In the genomic region with DNA sequence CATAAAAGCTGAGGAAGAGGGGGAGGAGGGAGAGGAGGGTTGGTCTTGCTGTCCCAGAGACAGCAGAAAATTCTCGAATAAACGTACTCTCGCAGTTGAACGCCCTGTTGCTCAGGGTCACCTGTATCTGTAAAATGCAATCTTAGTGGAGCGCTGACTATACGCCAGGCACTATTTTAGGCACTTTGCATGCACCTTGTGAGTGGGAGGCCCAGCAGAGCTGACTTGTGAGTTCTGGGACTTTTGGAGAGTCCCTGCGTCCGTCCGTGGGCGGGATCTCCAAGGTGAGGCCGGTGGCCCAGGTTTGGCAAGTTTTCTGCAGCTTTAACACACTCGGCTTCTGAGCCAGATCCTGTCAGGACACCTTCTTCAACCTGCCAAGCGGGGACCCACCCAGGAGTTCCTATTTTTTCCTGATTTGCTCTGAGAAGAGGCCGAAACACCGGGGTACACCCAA, we compare ENCODE assay signal across 8 cellular contexts. TPM values are rescaled to one million over a fixed set of nuclear protein-coding genes. Genes with fewer than 3 reads are reported as not detected.
DNase-seq lines count a peak whose midpoint lies in the region; ATAC-seq and TF ChIP-seq lines count a peak whose summit lies in the region.

No MANE protein-coding gene starts in this region.

- peaks cover 32 to 37% of the 10 kb centered on the region in 2 experiments; a peak in 3 of 4 replicates for H3K4me1 ChIP-seq in SK-N-SH (ENCODE audit: control insufficient read depth in 1 of 2, insufficient read depth in 2 of 2, low read depth in 1 of 2, low read length in 1 of 2)

- H3K4me3 Mint-ChIP-seq in activated naive CD8-positive, alpha-beta T cell treated with anti-CD3 and anti-CD28 coated beads for 36 hours, result peak overlapping the region; percentile 73

- H3K27me3 ChIP-seq in SK-N-SH (ENCODE audit: insufficient read depth) (no peaks in the 10 kb centered on the region), layer of hippocampus (ENCODE audit: control insufficient read depth, insufficient read depth, low read length) (no peaks in the 10 kb centered on the region)

- no peaks in the 10 kb centered on the region for H3K36me3 ChIP-seq in SK-N-SH (replicated peaks in 1 of 2; ENCODE audit: control insufficient read depth in 1 of 2, insufficient read depth in 2 of 2, low read length in 1 of 2)

- no peaks in the 10 kb centered on the region for H3K9me2 ChIP-seq in SK-N-SH

- peak overlapping the region; percentile 85 for H3K9ac ChIP-seq in SK-N-SH

- peak overlapping the region; percentile 63 for H3K27ac Mint-ChIP-seq in activated naive CD8-positive, alpha-beta T cell treated with anti-CD3 and anti-CD28 coated beads for 36 hours

- DNase-seq in SK-N-SH (no peak), HT-29 (ENCODE audit: low spot score) (peak; percentile 82), OCI-M2 (lab: John Stamatoyannopoulos, UW; ENCODE audit: unreplicated experiment) (no peak), GM03348 (ENCODE audit: low spot score) (no peak)
- peak; percentile 61 for DNase-seq in activated naive CD8-positive, alpha-beta T cell treated with anti-CD3 and anti-CD28 coated beads for 36 hours
- DNase-seq in stimulated activated CD4-positive, alpha-beta T cell treated with anti-CD3 and anti-CD28 coated beads, TNF-alpha, amount 100 ng/mL, for 4 hours (ENCODE audit: low read depth in 3 of 3), result peak; percentile 23 to 42 (median 25)

- H3K27ac ChIP-seq in SK-N-SH (ENCODE audit: low read depth in 2 of 2, low read length in 1 of 2), result peak overlapping the region; percentile 60 to 75; a peak in 3 of 4 replicates
- H3K27ac ChIP-seq in layer of hippocampus (ENCODE audit: low read depth, low read length), result peak overlapping the region; percentile 73

- POLR2A ChIA-PET in SK-N-SH (lab: Yijun Ruan, JAX), result interaction anchor here (1.1 to 2.0 kb wide), 3 partner anchors 8 to 82 kb away, joined by 4 to 10 read pairs (median 5); partner anchors contain the start of gene CD9

- peak overlapping the region; percentile 85 for H3K4me2 ChIP-seq in SK-N-SH

- 94% methylated on average over 10 of the region's 15 CpGs for WGBS in SK-N-SH (ENCODE audit: low lambda C conversion rate)

- H3F3A ChIP-seq in SK-N-SH (replicated peaks; ENCODE audit: insufficient read depth), result peaks cover 21% of the 10 kb centered on the region

- H3K4me1 Mint-ChIP-seq in activated naive CD8-positive, alpha-beta T cell treated with anti-CD3 and anti-CD28 coated beads for 36 hours, result peaks cover 7% of the 10 kb centered on the region

- no peak for TF ChIP-seq RAD21 in SK-N-SH (IDR thresholded peaks at IDR 0.05; ENCODE audit: low read length)

- peaks cover 52% of the 10 kb centered on the region for H3K27me3 Mint-ChIP-seq in activated naive CD8-positive, alpha-beta T cell treated with anti-CD3 and anti-CD28 coated beads for 36 hours

- no peaks in the 10 kb centered on the region for H3K36me3 Mint-ChIP-seq in activated naive CD8-positive, alpha-beta T cell treated with anti-CD3 and anti-CD28 coated beads for 36 hours

- no peaks in the 10 kb centered on the region for H4K20me1 ChIP-seq in SK-N-SH (ENCODE audit: insufficient read depth)

- no peaks in the 10 kb centered on the region for H3K79me2 ChIP-seq in SK-N-SH (ENCODE audit: insufficient read depth)

- TF ChIP-seq EP300 in SK-N-SH (IDR thresholded peaks at IDR 0.05; ENCODE audit: borderline replicate concordance in 1 of 2, low read depth in 1 of 2, low read length in 1 of 2), result no peak

- H3K9me3 Mint-ChIP-seq in activated naive CD8-positive, alpha-beta T cell treated with anti-CD3 and anti-CD28 coated beads for 36 hours, result no peaks in the 10 kb centered on the region

- peak overlapping the region; percentile 54 to 59 for H3K4me3 ChIP-seq in SK-N-SH (ENCODE audit: low read depth in 2 of 2, low read length in 1 of 2)

- CTCF ChIA-PET in SK-N-SH (lab: Yijun Ruan, JAX), result interaction anchor here (0.6 to 8.8 kb wide), 32 partner anchors 10 to 314 kb away, joined by 3 to 299 read pairs (median 9); partner anchors contain the start of gene CD9

- ATAC-seq in SK-N-SH treated with all-trans-retinoic acid at 6 μM for 48 hours, result no peak

- peak overlapping the region; percentile 85 for H2AFZ ChIP-seq in SK-N-SH (ENCODE audit: low read depth)

- H3K9me3 ChIP-seq in SK-N-SH, result no peaks in the 10 kb centered on the region

- TF ChIP-seq CTCF in SK-N-SH (IDR thresholded peaks at IDR 0.05), result no peak

TF ChIP-seq in SK-N-SH, 30 proteins besides CTCF, POLR2A, EP300 and RAD21 (continues in another document):
- TF ChIP-seq YY1 (IDR thresholded peaks at IDR 0.05; ENCODE audit: low read depth), result no peak
- no peak for TF ChIP-seq RFX5 (IDR thresholded peaks at IDR 0.05; ENCODE audit: low read length)
- TF ChIP-seq ELF1 (IDR thresholded peaks at IDR 0.05), result no peak
- TF ChIP-seq SMC3 (IDR thresholded peaks at IDR 0.05; ENCODE audit: low read depth, low read length), result no peak
- no peak for TF ChIP-seq TCF12 (IDR thresholded peaks at IDR 0.05)
- TF ChIP-seq RCOR1 (IDR thresholded peaks at IDR 0.05; ENCODE audit: low read length), result no peak
- TF ChIP-seq USF1 (IDR thresholded peaks at IDR 0.05; ENCODE audit: borderline replicate concordance, low read depth), result no peak
- no peak for TF ChIP-seq TEAD4 (IDR thresholded peaks at IDR 0.05; ENCODE audit: borderline replicate concordance, insufficient read depth)
- TF ChIP-seq, protein P1, sequence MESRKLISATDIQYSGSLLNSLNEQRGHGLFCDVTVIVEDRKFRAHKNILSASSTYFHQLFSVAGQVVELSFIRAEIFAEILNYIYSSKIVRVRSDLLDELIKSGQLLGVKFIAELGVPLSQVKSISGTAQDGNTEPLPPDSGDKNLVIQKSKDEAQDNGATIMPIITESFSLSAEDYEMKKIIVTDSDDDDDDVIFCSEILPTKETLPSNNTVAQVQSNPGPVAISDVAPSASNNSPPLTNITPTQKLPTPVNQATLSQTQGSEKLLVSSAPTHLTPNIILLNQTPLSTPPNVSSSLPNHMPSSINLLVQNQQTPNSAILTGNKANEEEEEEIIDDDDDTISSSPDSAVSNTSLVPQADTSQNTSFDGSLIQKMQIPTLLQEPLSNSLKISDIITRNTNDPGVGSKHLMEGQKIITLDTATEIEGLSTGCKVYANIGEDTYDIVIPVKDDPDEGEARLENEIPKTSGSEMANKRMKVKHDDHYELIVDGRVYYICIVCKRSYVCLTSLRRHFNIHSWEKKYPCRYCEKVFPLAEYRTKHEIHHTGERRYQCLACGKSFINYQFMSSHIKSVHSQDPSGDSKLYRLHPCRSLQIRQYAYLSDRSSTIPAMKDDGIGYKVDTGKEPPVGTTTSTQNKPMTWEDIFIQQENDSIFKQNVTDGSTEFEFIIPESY (IDR thresholded peaks at IDR 0.05; ENCODE audit: borderline replicate concordance, low read depth), result no peak
- TF ChIP-seq NFIC (IDR thresholded peaks at IDR 0.05; ENCODE audit: borderline replicate concordance), result no peak
- no peak for TF ChIP-seq NRF1 (IDR thresholded peaks at IDR 0.05; ENCODE audit: low read depth, low read length)
- TF ChIP-seq GABPA (IDR thresholded peaks at IDR 0.05; ENCODE audit: low read depth), result no peak

TF ChIP-seq in SK-N-SH treated with all-trans-retinoic acid at 6 μM for 48 hours, 23 proteins besides CTCF, POLR2A, EP300 and RAD21 (continues in another document):
- no peak for TF ChIP-seq ZNF70 (CRISPR knock-in tag; IDR thresholded peaks at IDR 0.05)
- TF ChIP-seq CSRNP3 (CRISPR knock-in tag; IDR thresholded peaks at IDR 0.05), result no peak
- TF ChIP-seq, protein P2, sequence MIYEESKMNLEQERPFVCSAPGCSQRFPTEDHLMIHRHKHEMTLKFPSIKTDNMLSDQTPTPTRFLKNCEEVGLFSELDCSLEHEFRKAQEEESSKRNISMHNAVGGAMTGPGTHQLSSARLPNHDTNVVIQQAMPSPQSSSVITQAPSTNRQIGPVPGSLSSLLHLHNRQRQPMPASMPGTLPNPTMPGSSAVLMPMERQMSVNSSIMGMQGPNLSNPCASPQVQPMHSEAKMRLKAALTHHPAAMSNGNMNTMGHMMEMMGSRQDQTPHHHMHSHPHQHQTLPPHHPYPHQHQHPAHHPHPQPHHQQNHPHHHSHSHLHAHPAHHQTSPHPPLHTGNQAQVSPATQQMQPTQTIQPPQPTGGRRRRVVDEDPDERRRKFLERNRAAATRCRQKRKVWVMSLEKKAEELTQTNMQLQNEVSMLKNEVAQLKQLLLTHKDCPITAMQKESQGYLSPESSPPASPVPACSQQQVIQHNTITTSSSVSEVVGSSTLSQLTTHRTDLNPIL (CRISPR knock-in tag; IDR thresholded peaks at IDR 0.05; ENCODE audit: low read depth), result no peak
- TF ChIP-seq TCF4 (CRISPR knock-in tag; IDR thresholded peaks at IDR 0.05; ENCODE audit: borderline replicate concordance), result no peak
- TF ChIP-seq ZC3H10 (CRISPR knock-in tag; IDR thresholded peaks at IDR 0.05), result no peak
- no peak for TF ChIP-seq PATZ1 (CRISPR knock-in tag; IDR thresholded peaks at IDR 0.05; ENCODE audit: borderline replicate concordance)

RNA-seq across cellular contexts. Expression of gene PLEKHG6, which starts 32.5 kb away (rescaled TPM):
- polyA plus RNA-seq in SK-N-SH (2012; rRNA removed), result 0.15 and 0.20 TPM in 2 replicates
- 0.10 and 0.13 TPM in 2 replicates for polyA plus RNA-seq in SK-N-SH (2012; cell fraction: cytosol; rRNA removed)
- polyA plus RNA-seq in SK-N-SH (2012; cell fraction: nucleus; rRNA removed), result 0.27 and 0.68 TPM in 2 replicates
- 90.1 and 94.8 TPM in 2 replicates for total RNA-seq in HT-29 (2014; rRNA removed; shearing (Covaris generic))
- under 1 TPM; 0.10 to 0.52 TPM for total RNA-seq in activated naive CD8-positive, alpha-beta T cell treated with anti-CD3 and anti-CD28 coated beads for 36 hours

Comparison
In these comparisons a context has a peak if more than half of its experiments do, and no peak if none do; other contexts are left out.
1. DNase-seq: peak in HT-29 (single experiment), activated naive CD8-positive, alpha-beta T cell treated with anti-CD3 and anti-CD28 coated beads for 36 hours (single experiment) and stimulated activated CD4-positive, alpha-beta T cell treated with anti-CD3 and anti-CD28 coated beads, TNF-alpha, amount 100 ng/mL, for 4 hours (3 of 3); none in SK-N-SH (single experiment), OCI-M2 (single experiment) and GM03348 (single experiment).
2. RNA of gene PLEKHG6, which starts 32.5 kb away (total RNA-seq): 90.1 to 94.8 TPM in HT-29; 0.10 to 0.52 TPM in activated naive CD8-positive, alpha-beta T cell treated with anti-CD3 and anti-CD28 coated beads for 36 hours; every median in the first group is over 10 times any median in the second.